ENCODE assay signal across 18 cellular contexts in the genomic region with DNA sequence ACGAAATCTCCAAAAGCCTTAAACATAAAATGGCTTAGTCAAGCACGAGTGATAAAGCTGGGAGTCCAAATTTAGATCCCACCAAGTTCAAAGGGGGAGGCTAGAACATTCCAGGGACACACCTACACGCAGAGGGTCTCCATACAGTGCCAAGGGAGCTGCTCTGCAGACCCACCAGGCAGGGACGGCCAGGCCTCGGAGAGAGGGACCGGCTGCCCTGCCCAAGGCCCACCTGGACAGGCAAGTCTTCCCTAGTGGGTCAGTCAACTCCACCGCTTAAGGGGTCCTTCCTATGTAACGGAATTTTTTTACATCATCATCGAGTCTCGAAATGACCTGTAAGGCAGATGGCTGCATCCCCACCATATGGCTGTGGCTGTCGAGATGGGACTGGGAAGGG. TPM values are rescaled to one million over a fixed set of nuclear protein-coding genes. Genes with fewer than 3 reads are reported as not detected.
DNase-seq lines count a peak whose midpoint lies in the region; ATAC-seq and TF ChIP-seq lines count a peak whose summit lies in the region.
"Had no signal": no experiment of that assay in that cellular context is flagged by ENCODE, and none has a peak within 500 bp of the region (broad histone marks: within the 10 kb centered on the region; RNA-seq: fewer than 3 reads in every experiment).

No MANE protein-coding gene starts in this region.

- H2BK12ac ChIP-seq in mesenchymal stem cell (ENCODE audit: low read length in 2 of 2), result peak overlapping the region; percentile 30 to 81

- ATAC-seq in right cardiac atrium, result no peak
- ATAC-seq in WTC11, result no peak

- no TSS peak for BruUV-seq in A673 (replicated peaks; lab: Mats Ljungman, UMichigan)

- H2BK15ac ChIP-seq in mesenchymal stem cell (ENCODE audit: low read depth, poor library complexity, severe bottlenecking), result no peak overlapping the region

- no peaks in the 10 kb centered on the region for H3K9me3 Mint-ChIP-seq in WTC11
- H3K9me3 Mint-ChIP-seq: activated CD4-positive, alpha-beta memory T cell treated with anti-CD3 and anti-CD28 coated beads, Interleukin-2, amount 10 ng/mL, durations not matched to agents 7 days and 5 days had no signal

- H3K4me1 Mint-ChIP-seq in WTC11, result peaks cover 6% of the 10 kb centered on the region

- no peak overlapping the region for H3K9ac ChIP-seq in mesenchymal stem cell (ENCODE audit: low read length)

- no peak for TF ChIP-seq CTCF in left ventricle myocardium inferior (IDR thresholded peaks at IDR 0.05; ENCODE audit: borderline replicate concordance)
- TF ChIP-seq CTCF in WTC11 (IDR thresholded peaks at IDR 0.05), result no peak
- TF ChIP-seq CTCF in vagina (IDR thresholded peaks at IDR 0.05), result no peak
- no peak for TF ChIP-seq CTCF in BE2C (IDR thresholded peaks at IDR 0.05; ENCODE audit: low read depth, low read length)
- TF ChIP-seq CTCF in A673 (conservative IDR thresholded peaks at IDR 0.05; ENCODE audit: low read depth, low read length), result no peak

- H2AFZ ChIP-seq in mesenchymal stem cell (ENCODE audit: low read depth, low read length), result no peak overlapping the region

- H3K36me3 ChIP-seq in left ventricle myocardium inferior (peaks cover 14% of the 10 kb centered on the region), mesenchymal stem cell (ENCODE audit: control insufficient read depth in 1 of 2, insufficient read depth in 2 of 2, low read depth in 1 of 2, low read length in 2 of 2) (peaks cover 59 to 73% of the 10 kb centered on the region in 2 experiments), vagina (peaks cover 0 to 5% of the 10 kb centered on the region in 2 donors), BE2C (peaks cover 3% of the 10 kb centered on the region; the same call in 1 of the 2 replicates), A673 (ENCODE audit: insufficient read depth, low read length, poor library complexity, severe bottlenecking) (no peaks in the 10 kb centered on the region)

- H3K36me3 Mint-ChIP-seq in WTC11, result peaks cover 52% of the 10 kb centered on the region

- H3K27me3 ChIP-seq in right cardiac atrium (ENCODE audit: control insufficient read depth, insufficient read depth) (no peaks in the 10 kb centered on the region), left ventricle myocardium inferior (ENCODE audit: low read depth) (no peaks in the 10 kb centered on the region), mesenchymal stem cell (ENCODE audit: control insufficient read depth in 1 of 2, insufficient read depth in 1 of 2, low read length in 2 of 2) (no peaks in the 10 kb centered on the region), vagina (no peaks in the 10 kb centered on the region), BE2C (no peaks in the 10 kb centered on the region), A673 (replicated peaks; ENCODE audit: insufficient read depth, low read depth, low read length, poor library complexity) (no peaks in the 10 kb centered on the region)

- peak overlapping the region; percentile 46 for H3K27ac ChIP-seq in right cardiac atrium (ENCODE audit: low read length)
- no peak overlapping the region for H3K27ac ChIP-seq in left ventricle myocardium inferior (replicated peaks)
- H3K27ac ChIP-seq in mesenchymal stem cell (ENCODE audit: low read length, poor library complexity, severe bottlenecking), result no peak overlapping the region
- peak overlapping the region; percentile 47 for H3K27ac ChIP-seq in vagina
- no peak overlapping the region for H3K27ac ChIP-seq in A673 (ENCODE audit: low read depth, low read length, poor library complexity, severe bottlenecking)

- H2BK120ac ChIP-seq in mesenchymal stem cell (ENCODE audit: low read depth, low read length), result peak overlapping the region; percentile 11

- peak in 1 of 3 donors; percentile 5 for DNase-seq in right cardiac atrium
- DNase-seq in left ventricle myocardium inferior, result no peak
- no peak for DNase-seq in WTC11 (ENCODE audit: low spot score)
- no peak for DNase-seq in mesenchymal stem cell
- no peak for DNase-seq in vagina (ENCODE audit: extremely low spot score in 2 of 2)
- no peak for DNase-seq in BE2C
- DNase-seq in hepatic stellate cell (ENCODE audit: low spot score), result no peak
- no peak for DNase-seq in A673 (ENCODE audit: low spot score)
- DNase-seq: left colon; NCI-H1436; NCI-H2227 treated with DMSO at 0.1 percent for 48 hours; posterior cingulate gyrus; SHP77 treated with DMSO at 0.1 percent for 48 hours; stimulated activated CD4-positive, alpha-beta T cell treated with anti-CD3 and anti-CD28 coated beads, Interleukin-12 subunit alpha, Interleukin-12 subunit beta, amount 100 ng/mL, for 4 hours; T-helper 9 cell had no signal

- H2BK5ac ChIP-seq in mesenchymal stem cell (ENCODE audit: low read depth, low read length, poor library complexity, severe bottlenecking), result no peak overlapping the region

- H3K4me1 ChIP-seq in right cardiac atrium (ENCODE audit: control insufficient read depth, insufficient read depth, low read length) (peaks cover 5% of the 10 kb centered on the region), left ventricle myocardium inferior (peaks cover 60% of the 10 kb centered on the region), mesenchymal stem cell (ENCODE audit: control insufficient read depth, insufficient read depth, low read depth, low read length) (peaks cover 42% of the 10 kb centered on the region), vagina (peaks cover 16% of the 10 kb centered on the region), BE2C (peaks cover 25% of the 10 kb centered on the region), A673 (ENCODE audit: insufficient read depth, low read length, poor library complexity, severe bottlenecking) (no peaks in the 10 kb centered on the region)

- peak overlapping the region; percentile 79; the same call in 1 of the 2 replicates for H3K27ac Mint-ChIP-seq in WTC11

- peak overlapping the region in 1 of 2 experiments; percentile 73 for H3K23ac ChIP-seq in mesenchymal stem cell (ENCODE audit: low read length in 2 of 2)

- TF ChIP-seq POLR2A in vagina (IDR thresholded peaks at IDR 0.05), result no peak

- CTCF ChIA-PET in WTC11 (lab: Charles Lee) (no interaction called here), A673 (lab: Charles Lee) (interaction anchor here (0.5 kb wide), 1 partner anchor 142 kb away, joined by 5 read pairs; no protein-coding TSS in a partner anchor)

- no peak overlapping the region for H3K4me2 ChIP-seq in mesenchymal stem cell (ENCODE audit: low read length, poor library complexity, severe bottlenecking)

- peaks cover 33% of the 10 kb centered on the region for H3K79me1 ChIP-seq in mesenchymal stem cell (replicated peaks; ENCODE audit: low read length, poor library complexity, severe bottlenecking)

- peak overlapping the region in 1 of 2 experiments; percentile 53 for H3K14ac ChIP-seq in mesenchymal stem cell (ENCODE audit: low read length in 2 of 2)

- H2AK5ac ChIP-seq in mesenchymal stem cell (ENCODE audit: low read length, severe bottlenecking), result no peak overlapping the region

- H3K4me3 ChIP-seq in right cardiac atrium (ENCODE audit: low read length), result no peak overlapping the region
- H3K4me3 ChIP-seq in left ventricle myocardium inferior, result no peak overlapping the region
- H3K4me3 ChIP-seq in mesenchymal stem cell (ENCODE audit: insufficient read depth in 1 of 2, low read depth in 1 of 2, low read length in 2 of 2), result no peak overlapping the region
- H3K4me3 ChIP-seq in vagina, result no peak overlapping the region
- H3K4me3 ChIP-seq in BE2C (ENCODE audit: low read depth, low read length), result no peak overlapping the region
- H3K4me3 ChIP-seq in A673 (ENCODE audit: low read depth, low read length, poor library complexity, severe bottlenecking), result no peak overlapping the region

- no peaks in the 10 kb centered on the region for H3K27me3 Mint-ChIP-seq in WTC11 (ENCODE audit: low read depth)

- peak overlapping the region; percentile 34 to 66 for H3K18ac ChIP-seq in mesenchymal stem cell (ENCODE audit: low read depth in 1 of 2, low read length in 2 of 2)

- H4K91ac ChIP-seq in mesenchymal stem cell (ENCODE audit: low read length), result peak overlapping the region; percentile 66

- H4K8ac ChIP-seq in mesenchymal stem cell (ENCODE audit: low read length), result peak overlapping the region; percentile 63

- 83% methylated on average over 11 of the region's 11 CpGs for WGBS in right cardiac atrium
- 91% methylated on average over 11 of the region's 11 CpGs for WGBS in mesenchymal stem cell

- no peak overlapping the region for H3K4me3 Mint-ChIP-seq in WTC11
- H3K4me3 Mint-ChIP-seq: activated CD4-positive, alpha-beta memory T cell treated with anti-CD3 and anti-CD28 coated beads, Interleukin-2, amount 10 ng/mL, durations not matched to agents 7 days and 5 days had no signal

- intact Hi-C loops in right cardiac atrium (cut with DNase I), result no loop called here
- intact Hi-C loops in left ventricle myocardium inferior (cut with micrococcal nuclease), result no loop called here
- intact Hi-C loops in vagina (cut with DNase I), result loop anchor here (10.0 kb wide), 1 partner anchor 1692 kb away; no protein-coding TSS in a partner anchor
- intact Hi-C loops in A673 (cut with micrococcal nuclease; ENCODE audit: unreplicated experiment), result loop anchor here (10.0 kb wide), 1 partner anchor 262 kb away; no protein-coding TSS in a partner anchor

- POLR2A ChIA-PET in WTC11 (lab: Charles Lee), result no interaction called here
- POLR2A ChIA-PET in A673 (lab: Charles Lee; ENCODE audit: low non-redundant PET), result no interaction called here

- no peaks in the 10 kb centered on the region for H3K9me3 ChIP-seq in right cardiac atrium (ENCODE audit: control insufficient read depth, low read length)
- H3K9me3 ChIP-seq in left ventricle myocardium inferior (replicated peaks), result no peaks in the 10 kb centered on the region
- H3K9me3 ChIP-seq in mesenchymal stem cell (ENCODE audit: control insufficient read depth, low read length), result no peaks in the 10 kb centered on the region
- no peaks in the 10 kb centered on the region for H3K9me3 ChIP-seq in vagina
- H3K9me3 ChIP-seq in BE2C, result no peaks in the 10 kb centered on the region
- no peaks in the 10 kb centered on the region for H3K9me3 ChIP-seq in A673 (ENCODE audit: low read depth, low read length, poor library complexity, severe bottlenecking)

- H3K4ac ChIP-seq in mesenchymal stem cell (ENCODE audit: low read depth in 1 of 2, low read length in 2 of 2), result peak overlapping the region in 1 of 2 experiments; percentile 19

TF ChIP-seq in WTC11, 78 proteins besides CTCF, POLR2A, EP300 and RAD21 (continues in another document):
- TF ChIP-seq MYBL2 (CRISPR knock-in tag; IDR thresholded peaks at IDR 0.05), result no peak

RNA-seq across cellular contexts. Expression of gene AMZ1, which starts 28.5 kb away (rescaled TPM):
- total RNA-seq in right cardiac atrium (1 to 10 TPM in 1 of 4 donors, under 1 TPM in 3; 0.45 to 1.0 (median 0.91) TPM), left ventricle myocardium inferior (0.11 TPM), WTC11 (2021) (0.85 to 1.4 TPM (median 1.4 TPM) in 3 replicates), vagina (1.2 TPM), A673 (2021) (not detected in 2 replicates)
- 0.36 TPM for polyA plus RNA-seq in right cardiac atrium
- 0.06 TPM for polyA plus RNA-seq in mesenchymal stem cell (2013, experiment 1 of 2)
- 0.07 TPM for polyA plus RNA-seq in mesenchymal stem cell (2013, experiment 2 of 2)
- 2.3 TPM for polyA plus RNA-seq in BE2C (2012; ENCODE audit: insufficient read depth, insufficient read length, low read depth)
- total RNA-seq: bronchial epithelial cell, LHCN-M2 had no signal

Comparison
In these comparisons a context has a peak if more than half of its experiments do, and no peak if none do; other contexts are left out.
1. H3K27ac ChIP-seq: peak in right cardiac atrium (single experiment) and vagina (single experiment); none in left ventricle myocardium inferior (single experiment), mesenchymal stem cell (single experiment) and A673 (single experiment).
2. intact Hi-C loops: an anchor here in vagina (10.0 kb wide) and A673 (10.0 kb wide); none called in right cardiac atrium and left ventricle myocardium inferior.